Comparison of ENCODE assay signal across 8 cellular contexts in genomic region chr3:49341996-49342395, GRCh38. TPM values are rescaled to one million over a fixed set of nuclear protein-coding genes. Genes with fewer than 3 reads are reported as not detected.
DNase-seq lines count a peak whose midpoint lies in the region; ATAC-seq, FAIRE-seq and TF ChIP-seq lines count a peak whose summit lies in the region.

No MANE protein-coding gene starts in this region.

- H3K4me2 ChIP-seq in BLaER1 treated with 17β-estradiol and CSF1 and Interleukin-3, amounts not matched to agents 10 nM and 100 nM = peak overlapping the region; percentile 79 to 98 (median 88)
- no peak overlapping the region for H3K4me2 ChIP-seq in astrocyte (ENCODE audit: low read length)

- no peak for TF ChIP-seq CTCF in HFFc6 (IDR thresholded peaks at IDR 0.05)
- TF ChIP-seq CTCF in astrocyte (IDR thresholded peaks at IDR 0.05; ENCODE audit: insufficient read depth, low read depth, low read length) = no peak

- no peak for ATAC-seq in natural killer cell treated with Interleukin-12 subunit alpha and Interleukin-12 subunit beta and Interleukin-15 and Interleukin-18, amount 100 ng/mL, for 72 hours
- ATAC-seq in GM21381 (IDR thresholded peaks at IDR 0.05; ENCODE audit: unreplicated experiment) (no peak), HG03025 (IDR thresholded peaks at IDR 0.05; ENCODE audit: low FRiP score, unreplicated experiment) (no peak)

- H3K27ac Mint-ChIP-seq in HFFc6 (peak overlapping the region; percentile 36), astrocyte (ENCODE audit: unreplicated experiment) (peak overlapping the region; percentile 4)
- peak overlapping the region; percentile 75 to 98 for H3K27ac Mint-ChIP-seq in natural killer cell treated with Interleukin-12 subunit alpha and Interleukin-12 subunit beta and Interleukin-15 and Interleukin-18, amount 100 ng/mL, for 72 hours

- H3K9me3 ChIP-seq in BLaER1 treated with 17β-estradiol and CSF1 and Interleukin-3, amounts not matched to agents 10 nM and 100 nM (replicated peaks in 1 of 11) = no peaks in the 10 kb centered on the region
- no peaks in the 10 kb centered on the region for H3K9me3 ChIP-seq in astrocyte (ENCODE audit: insufficient read depth, low read depth, low read length)

- H3K27ac ChIP-seq in BLaER1 treated with 17β-estradiol and CSF1 and Interleukin-3, amounts not matched to agents 10 nM and 100 nM = peak overlapping the region; percentile 93 to 100 (median 97)
- H3K27ac ChIP-seq in astrocyte (ENCODE audit: low read depth, low read length) = no peak overlapping the region

- peak overlapping the region; percentile 85 to 98 (median 91); a peak in 21 of 22 replicates for H3K9ac ChIP-seq in BLaER1 treated with 17β-estradiol and CSF1 and Interleukin-3, amounts not matched to agents 10 nM and 100 nM
- H3K9ac ChIP-seq in astrocyte (ENCODE audit: low read length) = no peak overlapping the region

- peaks cover 1 to 19% (median 10%) of the 10 kb centered on the region in 11 experiments; a peak in 14 of 22 replicates for H4K20me1 ChIP-seq in BLaER1 treated with 17β-estradiol and CSF1 and Interleukin-3, amounts not matched to agents 10 nM and 100 nM
- peaks cover 4% of the 10 kb centered on the region for H4K20me1 ChIP-seq in astrocyte (ENCODE audit: insufficient read depth, low read length)

- no peak overlapping the region; a peak in 1 of 20 replicates for H3K4me3 ChIP-seq in BLaER1 treated with 17β-estradiol and CSF1 and Interleukin-3, amounts not matched to agents 10 nM and 100 nM
- no peak overlapping the region for H3K4me3 ChIP-seq in astrocyte (ENCODE audit: insufficient read depth, low read depth, low read length)

- H3K4me1 Mint-ChIP-seq in HFFc6 (ENCODE audit: low read depth) (peaks cover 42% of the 10 kb centered on the region), astrocyte (ENCODE audit: low read depth, unreplicated experiment) (peaks cover 7% of the 10 kb centered on the region)
- peaks cover 26 to 39% of the 10 kb centered on the region in 2 donors for H3K4me1 Mint-ChIP-seq in natural killer cell treated with Interleukin-12 subunit alpha and Interleukin-12 subunit beta and Interleukin-15 and Interleukin-18, amount 100 ng/mL, for 72 hours (ENCODE audit: low read depth in 2 of 2)

- no peaks in the 10 kb centered on the region; the same call in 1 of the 2 replicates for H3K27me3 Mint-ChIP-seq in HFFc6 (ENCODE audit: insufficient read depth)
- no peaks in the 10 kb centered on the region for H3K27me3 Mint-ChIP-seq in astrocyte (ENCODE audit: low read depth, unreplicated experiment)
- H3K27me3 Mint-ChIP-seq in natural killer cell treated with Interleukin-12 subunit alpha and Interleukin-12 subunit beta and Interleukin-15 and Interleukin-18, amount 100 ng/mL, for 72 hours = no peaks in the 10 kb centered on the region

- H3K36me3 Mint-ChIP-seq in HFFc6 (ENCODE audit: low read depth) = 0 out of 2 replicates have a peak, but pooled peaks cover 4% of the 10 kb centered on the region
- H3K36me3 Mint-ChIP-seq in astrocyte (ENCODE audit: low read depth, unreplicated experiment) = peaks cover 2% of the 10 kb centered on the region
- no peaks in the 10 kb centered on the region for H3K36me3 Mint-ChIP-seq in natural killer cell treated with Interleukin-12 subunit alpha and Interleukin-12 subunit beta and Interleukin-15 and Interleukin-18, amount 100 ng/mL, for 72 hours

- peaks cover 6 to 18% (median 8%) of the 10 kb centered on the region in 11 experiments for H3K36me3 ChIP-seq in BLaER1 treated with 17β-estradiol and CSF1 and Interleukin-3, amounts not matched to agents 10 nM and 100 nM
- H3K36me3 ChIP-seq in astrocyte (ENCODE audit: insufficient read depth, low read length) = no peaks in the 10 kb centered on the region

- H3K4me3 Mint-ChIP-seq in HFFc6 (no peak overlapping the region), astrocyte (ENCODE audit: unreplicated experiment) (no peak overlapping the region)
- H3K4me3 Mint-ChIP-seq in natural killer cell treated with Interleukin-12 subunit alpha and Interleukin-12 subunit beta and Interleukin-15 and Interleukin-18, amount 100 ng/mL, for 72 hours = peak overlapping the region; percentile 51

- DNase-seq in HFFc6 (no peak), astrocyte (ENCODE audit: low read depth) (no peak), SW 1271 (lab: John Stamatoyannopoulos, UW) (no peak), NCI-H526 (lab: John Stamatoyannopoulos, UW) (no peak)
- no peak for DNase-seq in natural killer cell treated with Interleukin-12 subunit alpha and Interleukin-12 subunit beta and Interleukin-15 and Interleukin-18, amount 100 ng/mL, for 72 hours (ENCODE audit: low spot score)

- H2AFZ ChIP-seq in astrocyte (ENCODE audit: low read depth, low read length) = no peak overlapping the region

- H3K9me3 Mint-ChIP-seq in HFFc6 (no peaks in the 10 kb centered on the region), astrocyte (ENCODE audit: unreplicated experiment) (peaks cover 2% of the 10 kb centered on the region)
- H3K9me3 Mint-ChIP-seq in natural killer cell treated with Interleukin-12 subunit alpha and Interleukin-12 subunit beta and Interleukin-15 and Interleukin-18, amount 100 ng/mL, for 72 hours = no peaks in the 10 kb centered on the region

- no peaks in the 10 kb centered on the region for H3K27me3 ChIP-seq in BLaER1 treated with 17β-estradiol and CSF1 and Interleukin-3, amounts not matched to agents 10 nM and 100 nM
- H3K27me3 ChIP-seq in astrocyte (ENCODE audit: insufficient read depth, low read length) = no peaks in the 10 kb centered on the region

- no peak for FAIRE-seq in astrocyte (lab: Jason Lieb, UNC)

- H3K4me1 ChIP-seq in BLaER1 treated with 17β-estradiol and CSF1 and Interleukin-3, amounts not matched to agents 10 nM and 100 nM = peaks cover 74 to 87% (median 82%) of the 10 kb centered on the region in 10 experiments
- peaks cover 26% of the 10 kb centered on the region for H3K4me1 ChIP-seq in astrocyte (ENCODE audit: insufficient read depth, low read length)

- peaks cover 40% of the 10 kb centered on the region for H3K79me2 ChIP-seq in astrocyte (ENCODE audit: insufficient read depth, low read length)

RNA-seq across cellular contexts. Expression of gene USP4, which starts 2.1 kb away (rescaled TPM):
- 10 to 100 TPM; 41.4 to 48.3 (median 44.8) TPM for total RNA-seq in HFFc6 (2021; fragmentation: NEBNext Ultra II Directional; extraction: Animal tissue kit (Norgen Biotek cat#: 25700))
- total RNA-seq in astrocyte = 31.8 and 33.8 TPM in 2 replicates
- total RNA-seq in natural killer cell treated with Interleukin-12 subunit alpha and Interleukin-12 subunit beta and Interleukin-15 and Interleukin-18, amount 100 ng/mL, for 72 hours = 100 to 1,000 TPM in 1 of 2 donors, 10 to 100 TPM in 1; 90.9 to 105 TPM

RNA-seq across cellular contexts. Expression of gene GPX1, which starts 16.2 kb away (rescaled TPM):
- 100 to 1,000 TPM; 359 to 607 (median 548) TPM for total RNA-seq in HFFc6 (2021; fragmentation: NEBNext Ultra II Directional; extraction: Animal tissue kit (Norgen Biotek cat#: 25700))
- 208 and 268 TPM in 2 replicates for total RNA-seq in astrocyte
- total RNA-seq in natural killer cell treated with Interleukin-12 subunit alpha and Interleukin-12 subunit beta and Interleukin-15 and Interleukin-18, amount 100 ng/mL, for 72 hours = 100 to 1,000 TPM in 1 of 2 donors, 10 to 100 TPM in 1; 95.4 to 107 TPM

Comparison
In these comparisons a context has a peak if more than half of its experiments do, and no peak if none do; other contexts are left out.
1. H3K27ac Mint-ChIP-seq: peak in every context shown above with its lines; median percentile 86 in natural killer cell treated with Interleukin-12 subunit alpha and Interleukin-12 subunit beta and Interleukin-15 and Interleukin-18, amount 100 ng/mL, for 72 hours; 36 in HFFc6; 4 in astrocyte.